In the genomic region with DNA sequence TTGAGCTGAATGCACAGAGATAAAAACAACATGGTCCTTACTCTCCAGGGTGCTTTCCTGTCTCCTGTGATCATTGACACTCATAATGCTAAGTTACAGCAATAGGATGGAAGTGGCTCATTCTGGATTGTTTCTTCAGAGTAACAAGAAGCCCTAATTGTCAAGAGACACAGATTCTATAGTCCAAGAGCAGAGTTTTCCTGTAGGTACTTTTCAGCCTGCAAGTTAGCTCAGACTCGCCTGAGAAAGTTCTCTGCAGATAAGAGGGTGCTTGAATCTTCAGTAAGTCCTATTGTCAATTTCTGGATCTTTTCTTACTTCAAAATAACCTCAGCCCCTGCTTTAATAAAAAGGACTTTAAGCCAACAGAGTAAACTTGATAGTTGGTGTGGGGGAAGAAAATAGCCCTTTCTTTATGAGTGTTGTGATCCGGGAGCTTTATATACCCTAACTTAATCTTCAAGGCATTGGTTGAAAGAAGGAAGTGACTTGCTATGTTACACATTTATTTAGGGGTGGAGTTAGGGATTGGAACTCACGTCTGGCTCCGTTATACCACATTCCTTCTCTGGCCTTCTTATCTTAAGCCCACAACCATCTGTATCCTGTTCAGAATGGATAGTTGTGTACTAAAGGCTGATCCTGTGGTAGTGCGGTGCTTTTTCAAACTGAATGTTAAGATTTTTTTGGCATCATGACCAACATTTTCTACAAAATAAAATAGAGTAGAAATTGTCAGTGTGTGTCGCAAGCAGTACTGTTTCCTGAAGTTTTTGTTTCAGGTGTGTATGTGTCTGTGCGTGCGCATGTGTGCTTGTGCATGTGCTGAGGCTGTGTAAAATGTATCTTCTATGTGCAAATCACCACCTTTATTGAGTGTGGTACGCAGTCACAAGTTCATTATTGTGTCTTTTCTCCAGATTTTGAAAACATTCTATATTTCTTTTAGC, we compare ENCODE assay signal across 10 cellular contexts.
DNase-seq lines count a peak whose midpoint lies in the region; ATAC-seq and TF ChIP-seq lines count a peak whose summit lies in the region.
"Had no signal": no experiment of that assay in that cellular context is flagged by ENCODE, and none has a peak within 500 bp of the region (broad histone marks: within the 10 kb centered on the region; RNA-seq: fewer than 3 reads in every experiment).

No MANE protein-coding gene starts in this region.

- peaks cover 0 to 21% (median 10%) of the 10 kb centered on the region in 12 donors for H3K4me1 ChIP-seq in heart left ventricle
- peaks cover 12% of the 10 kb centered on the region for H3K4me1 ChIP-seq in smooth muscle cell (ENCODE audit: low read depth)
- H3K4me1 ChIP-seq: A549 had no signal

- H2AFZ ChIP-seq in smooth muscle cell (ENCODE audit: low read depth), result no peak overlapping the region

- intact Hi-C loops in heart left ventricle (cut with DNase I), result no loop called here
- intact Hi-C loops in Right ventricle myocardium inferior (cut with DNase I), result no loop called here

- peaks cover 29% of the 10 kb centered on the region for H3F3A ChIP-seq in smooth muscle cell (ENCODE audit: low read depth)

- DNase-seq in heart left ventricle (no peak), Right ventricle myocardium inferior (ENCODE audit: missing footprints) (no peak), SK-N-MC (ENCODE audit: low read depth, low spot score) (peak; percentile 93), foreskin fibroblast (peak; percentile 2 to 15), smooth muscle cell (lab: John Stamatoyannopoulos, UW; ENCODE audit: unreplicated experiment) (no peak), immature natural killer cell (no peak)
- no peak for DNase-seq in activated CD8-positive, alpha-beta memory T cell treated with anti-CD3 and anti-CD28 coated beads, Interleukin-2, amount 50 U/mL, for 4 hours
- DNase-seq: activated CD8-positive, alpha-beta T cell treated with anti-CD3 and anti-CD28 coated beads for 36 hours had no signal

- H3K9me3 Mint-ChIP-seq in immature natural killer cell, result peaks cover 0 to 3% (median 0%) of the 10 kb centered on the region in 6 donors

- H3K9me3 ChIP-seq in heart left ventricle, result peaks cover 0 to 3% (median 0%) of the 10 kb centered on the region in 12 donors
- no peaks in the 10 kb centered on the region for H3K9me3 ChIP-seq in SK-N-MC (ENCODE audit: low read depth, low read length)
- no peaks in the 10 kb centered on the region for H3K9me3 ChIP-seq in smooth muscle cell (replicated peaks; ENCODE audit: low read depth)

- no peak overlapping the region for H3K4me3 ChIP-seq in heart left ventricle
- H3K4me3 ChIP-seq in SK-N-MC, result peak overlapping the region; percentile 73
- H3K4me3 ChIP-seq in foreskin fibroblast (ENCODE audit: low read depth in 1 of 2, low read length in 2 of 2), result no peak overlapping the region
- H3K4me3 ChIP-seq in smooth muscle cell, result peak overlapping the region; percentile 11
- H3K4me3 ChIP-seq: A549 had no signal

- H3K36me3 Mint-ChIP-seq in immature natural killer cell, result peaks cover 0 to 12% (median 0%) of the 10 kb centered on the region in 3 donors

- no peaks in the 10 kb centered on the region for H3K36me3 ChIP-seq in heart left ventricle
- no peaks in the 10 kb centered on the region; the same call in 1 of the 2 replicates for H3K36me3 ChIP-seq in SK-N-MC (ENCODE audit: insufficient read depth, low read length)
- no peaks in the 10 kb centered on the region for H3K36me3 ChIP-seq in smooth muscle cell (ENCODE audit: low read depth)

- H3K27ac Mint-ChIP-seq in immature natural killer cell, result no peak overlapping the region
- H3K27ac Mint-ChIP-seq: activated CD8-positive, alpha-beta T cell treated with anti-CD3 and anti-CD28 coated beads for 36 hours had no signal

- H3K27me3 ChIP-seq in heart left ventricle, result no peaks in the 10 kb centered on the region
- no peaks in the 10 kb centered on the region for H3K27me3 ChIP-seq in smooth muscle cell (ENCODE audit: low read depth)

- TF ChIP-seq CTCF in heart left ventricle (IDR thresholded peaks at IDR 0.05) (no peak), foreskin fibroblast (IDR thresholded peaks at IDR 0.05; ENCODE audit: low read depth, low read length) (no peak), smooth muscle cell (IDR thresholded peaks at IDR 0.05; ENCODE audit: borderline replicate concordance, insufficient read depth, poor library complexity, severe bottlenecking) (no peak)

- peaks cover 0 to 3% (median 0%) of the 10 kb centered on the region in 3 donors for H3K27me3 Mint-ChIP-seq in immature natural killer cell (ENCODE audit: low read depth in 3 of 3)
- H3K27me3 Mint-ChIP-seq: activated CD8-positive, alpha-beta T cell treated with anti-CD3 and anti-CD28 coated beads for 36 hours had no signal

- no peaks in the 10 kb centered on the region for H4K20me1 ChIP-seq in smooth muscle cell (ENCODE audit: low read depth)

- no peak for TF ChIP-seq POLR2A in heart left ventricle (IDR thresholded peaks at IDR 0.05)

- H3K4me1 Mint-ChIP-seq in immature natural killer cell, result peaks cover 20 to 21% of the 10 kb centered on the region in 2 donors

- 43 to 53% (median 49%) methylated on average over 9 of the region's 9 CpGs for WGBS in heart left ventricle, 4 donors
- 37% methylated on average over 9 of the region's 9 CpGs for WGBS in smooth muscle cell (ENCODE audit: low lambda C conversion rate)

- peaks cover 10% of the 10 kb centered on the region for H3K79me2 ChIP-seq in smooth muscle cell (ENCODE audit: low read depth)

- H3K9ac ChIP-seq in SK-N-MC (ENCODE audit: insufficient read length) (peak overlapping the region; percentile 60), smooth muscle cell (ENCODE audit: low read depth) (peak overlapping the region; percentile 51)

- peak overlapping the region in 2 of 5 donors; percentile 23 to 36 for H3K4me3 Mint-ChIP-seq in immature natural killer cell
- H3K4me3 Mint-ChIP-seq: activated CD8-positive, alpha-beta T cell treated with anti-CD3 and anti-CD28 coated beads for 36 hours had no signal

- H3K27ac ChIP-seq in heart left ventricle (peak overlapping the region in 2 of 12 donors; percentile 2 to 6), SK-N-MC (peak overlapping the region; percentile 99), smooth muscle cell (ENCODE audit: low read depth) (peak overlapping the region; percentile 87)
- H3K27ac ChIP-seq: A549 had no signal

- peak overlapping the region; percentile 72 for H3K4me2 ChIP-seq in smooth muscle cell
- H3K4me2 ChIP-seq: A549 had no signal

- ATAC-seq in heart left ventricle, result peak in 3 of 4 donors; percentile 53 to 85 (median 64)
- no peak for ATAC-seq in Right ventricle myocardium inferior
- no peak for ATAC-seq in GM19328 (IDR thresholded peaks at IDR 0.05; ENCODE audit: unreplicated experiment)
- ATAC-seq: A549; activated CD8-positive, alpha-beta T cell treated with anti-CD3 and anti-CD28 coated beads for 36 hours had no signal

Comparison
In these comparisons a context has a peak if more than half of its experiments do, and no peak if none do; other contexts are left out.
1. ATAC-seq: peak in heart left ventricle (3 of 4); none in Right ventricle myocardium inferior (single experiment) and GM19328 (single experiment).
2. DNase-seq: peak in SK-N-MC (single experiment) and foreskin fibroblast (2 of 2); none in heart left ventricle (0 of 5), Right ventricle myocardium inferior (single experiment), smooth muscle cell (single experiment), immature natural killer cell (0 of 3) and activated CD8-positive, alpha-beta memory T cell treated with anti-CD3 and anti-CD28 coated beads, Interleukin-2, amount 50 U/mL, for 4 hours (single experiment).
3. H3K4me3 ChIP-seq: peak in SK-N-MC (single experiment) and smooth muscle cell (single experiment); none in heart left ventricle (0 of 12) and foreskin fibroblast (0 of 2).